1 cellular context compared by ENCODE assay signal in genomic region chr6:52361945-52362442, GRCh38.
TF ChIP-seq lines count a peak whose summit lies in the region.

PAQR8 (plus strand) TSS chr6:52362151; CDS start chr6:52403214, 41,063 bp downstream.

TF ChIP-seq in K562, 482 proteins besides CTCF, POLR2A, EP300 and RAD21 (continued from another document):
- no peak for TF ChIP-seq TEAD4 (IDR thresholded peaks at IDR 0.05; ENCODE audit: low read length)
- TF ChIP-seq TEAD4 (CRISPR knock-in tag; IDR thresholded peaks at IDR 0.05; ENCODE audit: borderline replicate concordance), result peak; percentile 38; the same call in 1 of the 2 replicates
- peak; percentile 57; the same call in 1 of the 2 replicates for TF ChIP-seq EGR1 (conservative IDR thresholded peaks at IDR 0.05)
- 0 out of 2 replicates have a peak, but pooled peaks have one; percentile 6 for TF ChIP-seq MTA2 (IDR thresholded peaks at IDR 0.05; ENCODE audit: low read depth)
- peak; percentile 37; the same call in 1 of the 2 replicates for TF ChIP-seq CREB1 (IDR thresholded peaks at IDR 0.05)
- TF ChIP-seq CREB1 (CRISPR knock-in tag; IDR thresholded peaks at IDR 0.05), result peak; percentile 48; the same call in 1 of the 2 replicates
- peak; percentile 65 for TF ChIP-seq KLF1 (tag; IDR thresholded peaks at IDR 0.05)
TF ChIP-seq in K562: peak in this region for 64.
